21 cellular contexts compared by ENCODE assay signal in genomic region chr22:49953680-49954344, GRCh38. TPM values are rescaled to one million over a fixed set of nuclear protein-coding genes. Genes with fewer than 3 reads are reported as not detected.
DNase-seq lines count a peak whose midpoint lies in the region; ATAC-seq, FAIRE-seq and TF ChIP-seq lines count a peak whose summit lies in the region.
"Had no signal": no experiment of that assay in that cellular context is flagged by ENCODE, and none has a peak within 500 bp of the region (broad histone marks: within the 10 kb centered on the region; RNA-seq: fewer than 3 reads in every experiment).

No MANE protein-coding gene starts in this region.

- TF ChIP-seq POLR2A in A549 (IDR thresholded peaks at IDR 0.05; ENCODE audit: low read length) (no peak), sigmoid colon (IDR thresholded peaks at IDR 0.05) (no peak)

- CTCF ChIA-PET in A549 (lab: Yijun Ruan, JAX) = interaction anchor here (2.2 to 3.1 kb wide), 2 partner anchors 76 to 77 kb away, joined by 10 to 15 read pairs; no protein-coding TSS in a partner anchor
- CTCF ChIA-PET in CD8-positive, alpha-beta T cell (lab: Charles Lee) = no interaction called here

- intact Hi-C loops in right cardiac atrium (cut with DNase I) (no loop called here), sigmoid colon (cut with DNase I) (no loop called here), sciatic nerve (cut with DNase I) (no loop called here)
- intact Hi-C loops in CD8-positive, alpha-beta T cell (cut with DNase I, micrococcal nuclease) = no loop called here

- TF ChIP-seq CTCF in A549 (IDR thresholded peaks at IDR 0.05) (no peak), sigmoid colon (IDR thresholded peaks at IDR 0.05) (no peak)
- no peak for TF ChIP-seq CTCF in CD8-positive, alpha-beta T cell (IDR thresholded peaks at IDR 0.05)

- H3K4me1 ChIP-seq in A549 (peaks cover 49% of the 10 kb centered on the region), SJSA1 (replicated peaks) (peaks cover 44% of the 10 kb centered on the region), right cardiac atrium (ENCODE audit: control insufficient read depth, insufficient read depth, low read length) (peaks cover 11% of the 10 kb centered on the region), sigmoid colon (peaks cover 0 to 21% (median 19%) of the 10 kb centered on the region in 4 donors)
- no peaks in the 10 kb centered on the region for H3K4me1 ChIP-seq in CD8-positive, alpha-beta T cell (ENCODE audit: insufficient read depth, low read length)

- H3K27me3 ChIP-seq in SJSA1 (replicated peaks) (no peaks in the 10 kb centered on the region), right cardiac atrium (ENCODE audit: control insufficient read depth, insufficient read depth) (no peaks in the 10 kb centered on the region), sigmoid colon (no peaks in the 10 kb centered on the region)
- H3K27me3 ChIP-seq in CD8-positive, alpha-beta T cell (ENCODE audit: insufficient read depth, low read length) = no peaks in the 10 kb centered on the region

- TF ChIP-seq EP300 in A549 (IDR thresholded peaks at IDR 0.05) = no peak
- TF ChIP-seq EP300 in sigmoid colon (IDR thresholded peaks at IDR 0.05) = no peak

- no peaks in the 10 kb centered on the region for H3K36me3 Mint-ChIP-seq in CD8-positive, alpha-beta T cell
- H3K36me3 Mint-ChIP-seq: activated naive CD4-positive, alpha-beta T cell treated with anti-CD3 and anti-CD28 coated beads, Interleukin-2, amount 50 U/mL, for 24 hours had no signal

- H3K36me3 ChIP-seq in SJSA1 (no peaks in the 10 kb centered on the region), sigmoid colon (no peaks in the 10 kb centered on the region)
- no peaks in the 10 kb centered on the region for H3K36me3 ChIP-seq in CD8-positive, alpha-beta T cell (ENCODE audit: insufficient read depth, low read length)

- POLR2A ChIA-PET in A549 (lab: Yijun Ruan, JAX) = no interaction called here
- POLR2A ChIA-PET in CD8-positive, alpha-beta T cell (lab: Charles Lee) = no interaction called here

- no peak for ATAC-seq in A549
- peak; percentile 13 to 27 for ATAC-seq in right cardiac atrium
- ATAC-seq in sciatic nerve = no peak
- no peak for ATAC-seq in HG02763 (IDR thresholded peaks at IDR 0.05; ENCODE audit: unreplicated experiment)
- ATAC-seq in CD8-positive, alpha-beta T cell = no peak

- H3K27me3 Mint-ChIP-seq in CD8-positive, alpha-beta T cell (ENCODE audit: low read depth) = no peaks in the 10 kb centered on the region
- H3K27me3 Mint-ChIP-seq: activated naive CD4-positive, alpha-beta T cell treated with anti-CD3 and anti-CD28 coated beads, Interleukin-2, amount 50 U/mL, for 24 hours had no signal

- H3K9me3 ChIP-seq in A549 = no peaks in the 10 kb centered on the region
- 0 out of 2 replicates have a peak, but pooled peaks cover 2% of the 10 kb centered on the region for H3K9me3 ChIP-seq in SJSA1 (replicated peaks)
- H3K9me3 ChIP-seq in right cardiac atrium (ENCODE audit: control insufficient read depth, low read length) = no peaks in the 10 kb centered on the region
- no peaks in the 10 kb centered on the region for H3K9me3 ChIP-seq in sigmoid colon
- H3K9me3 ChIP-seq in CD8-positive, alpha-beta T cell (ENCODE audit: low read length) = no peaks in the 10 kb centered on the region

- no peaks in the 10 kb centered on the region for H3K9me3 Mint-ChIP-seq in CD8-positive, alpha-beta T cell
- H3K9me3 Mint-ChIP-seq: activated naive CD4-positive, alpha-beta T cell treated with anti-CD3 and anti-CD28 coated beads, Interleukin-2, amount 50 U/mL, for 24 hours; T-helper 1 cell treated with Interleukin-12 subunit alpha and Interleukin-12 subunit beta and Interleukin-4 antibody, amounts not matched to agents 30 μg/mL and 1 μg/mL, for 36 hours had no signal

- H3K27ac Mint-ChIP-seq in CD8-positive, alpha-beta T cell = no peak overlapping the region
- H3K27ac Mint-ChIP-seq: activated naive CD4-positive, alpha-beta T cell treated with anti-CD3 and anti-CD28 coated beads, Interleukin-2, amount 50 U/mL, for 24 hours; T-helper 1 cell treated with Interleukin-12 subunit alpha and Interleukin-12 subunit beta and Interleukin-4 antibody, amounts not matched to agents 30 μg/mL and 1 μg/mL, for 36 hours had no signal

- DNase-seq in A549 (ENCODE audit: low read depth in 1 of 2, low spot score in 1 of 2) = no peak
- no peak for DNase-seq in SJSA1 (ENCODE audit: low read depth in 1 of 2, low spot score in 2 of 2)
- peak; percentile 23 to 75 (median 72) for DNase-seq in right cardiac atrium
- DNase-seq in sigmoid colon = no peak
- no peak for DNase-seq in NK-92 (lab: John Stamatoyannopoulos, UW; ENCODE audit: unreplicated experiment)
- no peak for DNase-seq in sciatic nerve (ENCODE audit: low spot score)
- no peak for DNase-seq in CD8-positive, alpha-beta T cell
- DNase-seq: activated CD8-positive, alpha-beta memory T cell treated with anti-CD3 and anti-CD28 coated beads, Interleukin-2, amount 50 U/mL, for 48 hours; COR-L47; effector memory CD4-positive, alpha-beta T cell; mammary epithelial cell; NCI-H187 treated with DMSO at 0.1 percent for 48 hours; NCI-H526; stimulated activated naive CD4-positive, alpha-beta T cell treated with Interleukin-2 at 50 U/mL for 16 hours had no signal

- WGBS in A549 (ENCODE audit: missing lambda C conversion rate) = 86% methylated on average over 4 of the region's 18 CpGs
- 47% methylated on average over 18 of the region's 18 CpGs for WGBS in right cardiac atrium
- WGBS in sigmoid colon, 2 donors = 75 to 85% methylated on average over 18 of the region's 18 CpGs

- H3K4me3 Mint-ChIP-seq in CD8-positive, alpha-beta T cell = no peak overlapping the region
- H3K4me3 Mint-ChIP-seq: activated naive CD4-positive, alpha-beta T cell treated with anti-CD3 and anti-CD28 coated beads, Interleukin-2, amount 50 U/mL, for 24 hours; T-helper 1 cell treated with Interleukin-12 subunit alpha and Interleukin-12 subunit beta and Interleukin-4 antibody, amounts not matched to agents 30 μg/mL and 1 μg/mL, for 36 hours had no signal

- H3K4me3 ChIP-seq in A549 (no peak overlapping the region), SJSA1 (no peak overlapping the region), right cardiac atrium (ENCODE audit: low read length) (no peak overlapping the region), sigmoid colon (no peak overlapping the region)
- no peak overlapping the region for H3K4me3 ChIP-seq in CD8-positive, alpha-beta T cell (ENCODE audit: low read depth, low read length)
- H3K4me3 ChIP-seq: smooth muscle cell had no signal

- TF ChIP-seq RAD21 in A549 (conservative IDR thresholded peaks at IDR 0.05 in 1 of 2, IDR thresholded peaks at IDR 0.05 in 1 of 2) = no peak

- H3K27ac ChIP-seq in A549 (peak overlapping the region; percentile 91 to 93; a peak in 4 of 6 replicates), SJSA1 (peak overlapping the region; percentile 93), right cardiac atrium (ENCODE audit: low read length) (peak overlapping the region; percentile 72), sigmoid colon (peak overlapping the region; percentile 10 to 33 (median 21))
- H3K27ac ChIP-seq in CD8-positive, alpha-beta T cell (ENCODE audit: low read depth, low read length) = no peak overlapping the region

- no peak overlapping the region for H3K4me2 ChIP-seq in A549
- H3K4me2 ChIP-seq: smooth muscle cell had no signal

- FAIRE-seq in A549 (lab: Jason Lieb, UNC) = no peak
- FAIRE-seq: GM18507 had no signal

- no peaks in the 10 kb centered on the region for H3K4me1 Mint-ChIP-seq in CD8-positive, alpha-beta T cell (ENCODE audit: low read depth)

RNA-seq across cellular contexts. Expression of gene PIM3, which starts 6.8 kb away (rescaled TPM):
- polyA plus RNA-seq in A549 (2011; rRNA removed) (3.8 and 4.4 TPM in 2 replicates), A549 (2017; fragmentation: RNase III; extraction: RNeasy Plus Mini Kit Qiagen cat#74134 plus additional on column Dnase treatment) (10.3 to 11.3 TPM (median 11.2 TPM) in 3 replicates), right cardiac atrium (39.0 TPM), sigmoid colon (100 to 1,000 TPM in 1 of 3 donors, 10 to 100 TPM in 2; 34.8 to 126 (median 60.1) TPM)
- 17.0 and 25.0 TPM in 2 replicates for polyA plus RNA-seq in A549 (2012; cell fraction: cytosol; rRNA removed)
- polyA plus RNA-seq in A549 (2012; cell fraction: nucleus; rRNA removed) = 45.2 and 46.5 TPM in 2 replicates
- polyA minus RNA-seq in A549 (2011; rRNA and poly(A)+ RNA removed) = 1.6 and 3.0 TPM in 2 replicates
- total RNA-seq in SJSA1 (2014; rRNA removed; shearing (Covaris generic)) = 53.0 and 55.8 TPM in 2 replicates
- total RNA-seq in right cardiac atrium (10 to 100 TPM; 39.9 to 55.8 (median 49.9) TPM), sigmoid colon (10 to 100 TPM; 26.3 to 50.0 (median 41.8) TPM), sciatic nerve (62.2 TPM)
- total RNA-seq in CD8-positive, alpha-beta T cell = 100 to 1,000 TPM; 316 to 328 TPM

RNA-seq across cellular contexts. Expression of gene CRELD2, which starts 35.4 kb away (rescaled TPM):
- 14.4 and 15.1 TPM in 2 replicates for polyA plus RNA-seq in A549 (2011; rRNA removed)
- polyA plus RNA-seq in A549 (2012; cell fraction: cytosol; rRNA removed) = 44.0 and 51.4 TPM in 2 replicates
- 63.9 and 67.7 TPM in 2 replicates for polyA plus RNA-seq in A549 (2012; cell fraction: nucleus; rRNA removed)
- 18.7 to 20.6 TPM (median 18.7 TPM) in 3 replicates for polyA plus RNA-seq in A549 (2017; fragmentation: RNase III; extraction: RNeasy Plus Mini Kit Qiagen cat#74134 plus additional on column Dnase treatment)
- polyA minus RNA-seq in A549 (2011; rRNA and poly(A)+ RNA removed) = 3.6 TPM in 2 replicates
- 88.0 and 145 TPM in 2 replicates for total RNA-seq in SJSA1 (2014; rRNA removed; shearing (Covaris generic))
- 10 to 100 TPM; 22.1 to 40.0 (median 26.8) TPM for total RNA-seq in right cardiac atrium
- 21.8 TPM for polyA plus RNA-seq in right cardiac atrium
- 10 to 100 TPM; 15.5 to 26.5 (median 23.1) TPM for total RNA-seq in sigmoid colon
- polyA plus RNA-seq in sigmoid colon = 10 to 100 TPM in 2 of 3 donors, 1 to 10 TPM in 1; 9.2 to 97.7 (median 11.4) TPM
- 35.8 TPM for total RNA-seq in sciatic nerve
- 10 to 100 TPM; 26.3 to 28.1 TPM for total RNA-seq in CD8-positive, alpha-beta T cell

RNA-seq across cellular contexts. Expression of gene ALG12, which starts 35.6 kb away (rescaled TPM):
- polyA plus RNA-seq in A549 (2011; rRNA removed) = 4.4 and 5.2 TPM in 2 replicates
- 8.9 and 13.6 TPM in 2 replicates for polyA plus RNA-seq in A549 (2012; cell fraction: cytosol; rRNA removed)
- 16.7 and 19.5 TPM in 2 replicates for polyA plus RNA-seq in A549 (2012; cell fraction: nucleus; rRNA removed)
- 6.3 to 9.0 TPM (median 7.7 TPM) in 3 replicates for polyA plus RNA-seq in A549 (2017; fragmentation: RNase III; extraction: RNeasy Plus Mini Kit Qiagen cat#74134 plus additional on column Dnase treatment)
- 5.8 and 8.2 TPM in 2 replicates for polyA minus RNA-seq in A549 (2011; rRNA and poly(A)+ RNA removed)
- 10.6 and 19.6 TPM in 2 replicates for total RNA-seq in SJSA1 (2014; rRNA removed; shearing (Covaris generic))
- total RNA-seq in right cardiac atrium = 10 to 100 TPM; 13.2 to 19.7 (median 17.4) TPM
- polyA plus RNA-seq in right cardiac atrium = 13.0 TPM
- total RNA-seq in sigmoid colon = 10 to 100 TPM; 11.4 to 23.9 (median 15.4) TPM
- polyA plus RNA-seq in sigmoid colon = 10 to 100 TPM in 1 of 3 donors, 1 to 10 TPM in 2; 1.8 to 15.9 (median 2.1) TPM
- total RNA-seq in sciatic nerve = 13.6 TPM
- total RNA-seq in CD8-positive, alpha-beta T cell = 10 to 100 TPM; 11.4 to 15.2 TPM

RNA-seq across cellular contexts. Expression of gene IL17REL, which starts 58.8 kb away (rescaled TPM):
- 0.03 TPM in 1 of 2 replicates, not detected in the other for polyA plus RNA-seq in A549 (2011; rRNA removed)
- polyA plus RNA-seq in A549 (2012; cell fraction: cytosol; rRNA removed) = 0.01 TPM in 1 of 2 replicates, not detected in the other
- polyA plus RNA-seq in A549 (2012; cell fraction: nucleus; rRNA removed) = 0.11 and 0.12 TPM in 2 replicates
- polyA plus RNA-seq in A549 (2017; fragmentation: RNase III; extraction: RNeasy Plus Mini Kit Qiagen cat#74134 plus additional on column Dnase treatment) = 0.06 to 0.08 TPM (median 0.07 TPM) in 3 replicates
- not detected in 2 replicates for polyA minus RNA-seq in A549 (2011; rRNA and poly(A)+ RNA removed)
- total RNA-seq in SJSA1 (2014; rRNA removed; shearing (Covaris generic)) = not detected in 2 replicates
- total RNA-seq in right cardiac atrium = under 1 TPM in 1 of 4 donors, not detected in 3; 0.06 TPM
- not detected for polyA plus RNA-seq in right cardiac atrium
- total RNA-seq in sigmoid colon = not detected
- 1 to 10 TPM in 1 of 3 donors, not detected in 2; 1.6 TPM for polyA plus RNA-seq in sigmoid colon
- not detected for total RNA-seq in sciatic nerve
- total RNA-seq in CD8-positive, alpha-beta T cell = not detected
- total RNA-seq: mammary epithelial cell had no signal
- polyA plus RNA-seq: AG04450, mammary epithelial cell, neural cell, smooth muscle cell had no signal

Comparison
In these comparisons a context has a peak if more than half of its experiments do, and no peak if none do; other contexts are left out.
1. ATAC-seq: peak in right cardiac atrium (2 of 2); none in A549 (0 of 2), sciatic nerve (single experiment), HG02763 (single experiment) and CD8-positive, alpha-beta T cell (single experiment).
2. DNase-seq: peak in right cardiac atrium (3 of 3); none in A549 (0 of 2), SJSA1 (0 of 2), sigmoid colon (single experiment), NK-92 (single experiment), sciatic nerve (single experiment) and CD8-positive, alpha-beta T cell (0 of 7).